In genomic region chrX:97863261-97863660, GRCh38 we compare ENCODE assay signal across 34 cellular contexts.
"Had no signal": no experiment of that assay in that cellular context is flagged by ENCODE, and none has a peak within 500 bp of the region (broad histone marks: within the 10 kb centered on the region; RNA-seq: fewer than 3 reads in every experiment).

No MANE protein-coding gene starts in this region.

- H3K27ac ChIP-seq: adrenal gland, breast epithelium, cardiac muscle cell, colonic mucosa, epithelial cell of prostate, heart left ventricle, VCaP had no signal

- ATAC-seq: activated CD4-positive, CD25-positive, alpha-beta regulatory T cell treated with anti-CD3 and anti-CD28 coated beads, Interleukin-2, amount 50 U/mL, for 24 hours; activated CD8-positive, alpha-beta memory T cell treated with anti-CD3 and anti-CD28 coated beads, Interleukin-2, amount 10 ng/mL, durations not matched to agents 7 days and 5 days; activated CD8-positive, alpha-beta T cell treated with anti-CD3 and anti-CD28 coated beads, Interleukin-2, amount 10 ng/mL, durations not matched to agents 7 days and 5 days; activated naive CD8-positive, alpha-beta T cell treated with anti-CD3 and anti-CD28 coated beads, Interleukin-2, amount 50 U/mL, for 24 hours; heart left ventricle had no signal

- H3K4me3 Mint-ChIP-seq: activated B cell treated with CpG ODN at 0.5 μM for 24 hours; activated CD4-positive, alpha-beta memory T cell treated with anti-CD3 and anti-CD28 coated beads for 36 hours; activated CD4-positive, alpha-beta T cell treated with anti-CD3 and anti-CD28 coated beads, Interleukin-2, amount 10 ng/mL, durations not matched to agents 24 days and 14 days; activated CD8-positive, alpha-beta memory T cell treated with anti-CD3 and anti-CD28 coated beads, Interleukin-2, amount 10 ng/mL, durations not matched to agents 7 days and 5 days; activated CD8-positive, alpha-beta T cell treated with anti-CD3 and anti-CD28 coated beads, Interleukin-2, amount 10 ng/mL, durations not matched to agents 7 days and 5 days; activated naive CD4-positive, alpha-beta T cell treated with anti-CD3 and anti-CD28 coated beads for 36 hours; activated naive CD4-positive, alpha-beta T cell treated with anti-CD3 and anti-CD28 coated beads, Interleukin-2, amount 50 U/mL, for 24 hours; activated naive CD8-positive, alpha-beta T cell treated with anti-CD3 and anti-CD28 coated beads for 36 hours; activated naive CD8-positive, alpha-beta T cell treated with anti-CD3 and anti-CD28 coated beads, Interleukin-2, amount 50 U/mL, for 24 hours; activated T-helper 1 cell treated with anti-CD3 and anti-CD28 coated beads, Interleukin-12 subunit alpha, Interleukin-12 subunit beta, Interleukin-2, Interleukin-4 antibody, amounts not matched to agents 30 ng/mL and 10 ng/mL and 1 ng/mL, durations not matched to agents 14 hours and 24 hours and 36 hours; brain had no signal

- DNase-seq: activated B cell treated with CpG ODN at 0.5 μM for 24 hours; activated CD4-positive, alpha-beta memory T cell treated with anti-CD3 and anti-CD28 coated beads for 36 hours; activated CD4-positive, alpha-beta T cell treated with anti-CD3 and anti-CD28 coated beads, Interleukin-2, amount 10 ng/mL, durations not matched to agents 24 days and 14 days; activated CD8-positive, alpha-beta memory T cell treated with anti-CD3 and anti-CD28 coated beads, Interleukin-2, amount 10 ng/mL, durations not matched to agents 7 days and 5 days; activated CD8-positive, alpha-beta memory T cell treated with anti-CD3 and anti-CD28 coated beads, Interleukin-2, amount 50 U/mL, for 4 hours; activated CD8-positive, alpha-beta T cell treated with anti-CD3 and anti-CD28 coated beads, Interleukin-2, amount 10 ng/mL, durations not matched to agents 7 days and 5 days; activated effector memory CD4-positive, alpha-beta T cell treated with anti-CD3 and anti-CD28 coated beads, Interleukin-2, amount 50 U/mL, for 16 hours; activated naive CD4-positive, alpha-beta T cell treated with anti-CD3 and anti-CD28 coated beads for 36 hours; activated naive CD8-positive, alpha-beta T cell treated with anti-CD3 and anti-CD28 coated beads for 36 hours; activated naive CD8-positive, alpha-beta T cell treated with anti-CD3 and anti-CD28 coated beads, Interleukin-2, amount 50 U/mL, for 24 hours; activated T-cell treated with anti-CD3 and anti-CD28 coated beads, Interleukin-2, amount 50 U/mL, for 1 hour; activated T-cell treated with anti-CD3 and anti-CD28 coated beads, Interleukin-2, amount 50 U/mL, for 48 hours; adrenal gland; amygdala; aorta; central memory CD4-positive, alpha-beta T cell; cerebellar nuclear complex; colonic mucosa; effector CD8-positive, alpha-beta T cell; foreskin fibroblast; heart left ventricle; T-helper 2 cell had no signal

- H3K27me3 ChIP-seq: cardiac muscle cell, colonic mucosa had no signal

- H3K4me3 ChIP-seq: adrenal gland, breast epithelium, cardiac muscle cell, colonic mucosa, heart left ventricle had no signal

- H3K27ac Mint-ChIP-seq: activated B cell treated with CpG ODN at 0.5 μM for 24 hours; activated CD4-positive, alpha-beta memory T cell treated with anti-CD3 and anti-CD28 coated beads for 36 hours; activated CD4-positive, alpha-beta T cell treated with anti-CD3 and anti-CD28 coated beads, Interleukin-2, amount 10 ng/mL, durations not matched to agents 24 days and 14 days; activated CD8-positive, alpha-beta memory T cell treated with anti-CD3 and anti-CD28 coated beads, Interleukin-2, amount 10 ng/mL, durations not matched to agents 7 days and 5 days; activated CD8-positive, alpha-beta T cell treated with anti-CD3 and anti-CD28 coated beads, Interleukin-2, amount 10 ng/mL, durations not matched to agents 7 days and 5 days; activated naive CD4-positive, alpha-beta T cell treated with anti-CD3 and anti-CD28 coated beads for 36 hours; activated naive CD4-positive, alpha-beta T cell treated with anti-CD3 and anti-CD28 coated beads, Interleukin-2, amount 50 U/mL, for 24 hours; activated naive CD8-positive, alpha-beta T cell treated with anti-CD3 and anti-CD28 coated beads for 36 hours; activated naive CD8-positive, alpha-beta T cell treated with anti-CD3 and anti-CD28 coated beads, Interleukin-2, amount 50 U/mL, for 24 hours; activated T-helper 1 cell treated with anti-CD3 and anti-CD28 coated beads, Interleukin-12 subunit alpha, Interleukin-12 subunit beta, Interleukin-2, Interleukin-4 antibody, amounts not matched to agents 30 ng/mL and 10 ng/mL and 1 ng/mL, durations not matched to agents 14 hours and 24 hours and 36 hours; activated T-helper 2 cell treated with anti-CD3 and anti-CD28 coated beads, Interferon-gamma antibody, Interleukin-2, Interleukin-4, amounts not matched to agents 10 μg/mL and 5 μg/mL and 100 μg/mL, durations not matched to agents 14 hours and 24 hours and 36 hours; brain had no signal

- H3K4me1 Mint-ChIP-seq: activated B cell treated with CpG ODN at 0.5 μM for 24 hours; activated CD4-positive, alpha-beta T cell treated with anti-CD3 and anti-CD28 coated beads, Interleukin-2, amount 10 ng/mL, durations not matched to agents 24 days and 14 days; activated CD8-positive, alpha-beta memory T cell treated with anti-CD3 and anti-CD28 coated beads, Interleukin-2, amount 10 ng/mL, durations not matched to agents 7 days and 5 days; activated naive CD4-positive, alpha-beta T cell treated with anti-CD3 and anti-CD28 coated beads, Interleukin-2, amount 50 U/mL, for 24 hours; activated naive CD8-positive, alpha-beta T cell treated with anti-CD3 and anti-CD28 coated beads for 36 hours; activated naive CD8-positive, alpha-beta T cell treated with anti-CD3 and anti-CD28 coated beads, Interleukin-2, amount 50 U/mL, for 24 hours had no signal

- H3K9me3 Mint-ChIP-seq: activated B cell treated with CpG ODN at 0.5 μM for 24 hours; activated CD4-positive, alpha-beta memory T cell treated with anti-CD3 and anti-CD28 coated beads for 36 hours; activated CD4-positive, alpha-beta T cell treated with anti-CD3 and anti-CD28 coated beads, Interleukin-2, amount 10 ng/mL, durations not matched to agents 24 days and 14 days; activated naive CD4-positive, alpha-beta T cell treated with anti-CD3 and anti-CD28 coated beads for 36 hours; activated naive CD4-positive, alpha-beta T cell treated with anti-CD3 and anti-CD28 coated beads, Interleukin-2, amount 50 U/mL, for 24 hours; activated naive CD8-positive, alpha-beta T cell treated with anti-CD3 and anti-CD28 coated beads for 36 hours; activated naive CD8-positive, alpha-beta T cell treated with anti-CD3 and anti-CD28 coated beads, Interleukin-2, amount 50 U/mL, for 24 hours; activated T-helper 1 cell treated with anti-CD3 and anti-CD28 coated beads, Interleukin-12 subunit alpha, Interleukin-12 subunit beta, Interleukin-2, Interleukin-4 antibody, amounts not matched to agents 30 ng/mL and 10 ng/mL and 1 ng/mL, durations not matched to agents 14 hours and 24 hours and 36 hours; activated T-helper 2 cell treated with anti-CD3 and anti-CD28 coated beads, Interferon-gamma antibody, Interleukin-2, Interleukin-4, amounts not matched to agents 10 μg/mL and 5 μg/mL and 100 μg/mL, durations not matched to agents 14 hours and 24 hours and 36 hours had no signal

- H3K9me3 ChIP-seq: adrenal gland, breast epithelium, colonic mucosa, heart left ventricle had no signal

- H3K36me3 Mint-ChIP-seq: activated CD4-positive, alpha-beta memory T cell treated with anti-CD3 and anti-CD28 coated beads for 36 hours; activated CD8-positive, alpha-beta memory T cell treated with anti-CD3 and anti-CD28 coated beads, Interleukin-2, amount 10 ng/mL, durations not matched to agents 7 days and 5 days; activated naive CD4-positive, alpha-beta T cell treated with anti-CD3 and anti-CD28 coated beads, Interleukin-2, amount 50 U/mL, for 24 hours; activated naive CD8-positive, alpha-beta T cell treated with anti-CD3 and anti-CD28 coated beads for 36 hours; brain had no signal

- H3K4me1 ChIP-seq: adrenal gland, breast epithelium, colonic mucosa, heart left ventricle had no signal

- H3K36me3 ChIP-seq: adrenal gland, breast epithelium, cardiac muscle cell, colonic mucosa, heart left ventricle had no signal

- FAIRE-seq: endometrium, endothelial cell of umbilical vein, frontal cortex had no signal

- H3K27me3 Mint-ChIP-seq: activated B cell treated with CpG ODN at 0.5 μM for 24 hours; activated CD4-positive, alpha-beta memory T cell treated with anti-CD3 and anti-CD28 coated beads for 36 hours; activated CD4-positive, alpha-beta T cell treated with anti-CD3 and anti-CD28 coated beads, Interleukin-2, amount 10 ng/mL, durations not matched to agents 24 days and 14 days; activated CD8-positive, alpha-beta memory T cell treated with anti-CD3 and anti-CD28 coated beads, Interleukin-2, amount 10 ng/mL, durations not matched to agents 7 days and 5 days; activated naive CD4-positive, alpha-beta T cell treated with anti-CD3 and anti-CD28 coated beads, Interleukin-2, amount 50 U/mL, for 24 hours; activated naive CD8-positive, alpha-beta T cell treated with anti-CD3 and anti-CD28 coated beads for 36 hours; activated naive CD8-positive, alpha-beta T cell treated with anti-CD3 and anti-CD28 coated beads, Interleukin-2, amount 50 U/mL, for 24 hours had no signal
